Comparison of ENCODE assay signal across 16 cellular contexts in the genomic region with DNA sequence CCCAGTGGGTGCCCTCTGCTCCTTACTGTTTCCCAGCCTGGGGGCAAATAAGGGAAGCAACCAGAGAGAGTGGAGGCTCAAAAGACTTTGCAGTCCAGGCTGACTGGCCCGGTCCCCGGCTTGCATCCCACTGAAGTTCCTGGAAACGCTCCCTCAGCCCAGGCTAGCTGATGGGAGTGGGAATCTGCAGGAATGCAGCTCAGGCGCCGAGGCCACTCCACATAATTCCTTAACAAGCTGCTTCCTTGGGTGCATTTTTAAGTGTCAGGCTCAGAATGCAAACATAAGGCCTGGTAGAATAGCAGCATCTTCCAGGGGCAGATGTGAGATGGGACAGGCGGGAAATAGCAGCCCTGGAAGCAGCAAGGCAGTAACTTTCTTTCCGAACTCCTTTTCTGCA. TPM values are rescaled to one million over a fixed set of nuclear protein-coding genes. Genes with fewer than 3 reads are reported as not detected.
DNase-seq lines count a peak whose midpoint lies in the region; ATAC-seq and TF ChIP-seq lines count a peak whose summit lies in the region.
"Had no signal": no experiment of that assay in that cellular context is flagged by ENCODE, and none has a peak within 500 bp of the region (broad histone marks: within the 10 kb centered on the region; RNA-seq: fewer than 3 reads in every experiment).

No MANE protein-coding gene starts in this region.

- H3K4me3 ChIP-seq in heart left ventricle = no peak overlapping the region
- H3K4me3 ChIP-seq in esophagus (ENCODE audit: low read depth in 1 of 2, low read length in 2 of 2) = no peak overlapping the region
- no peak overlapping the region for H3K4me3 ChIP-seq in neuronal stem cell (ENCODE audit: low read length in 2 of 2)
- no peak overlapping the region for H3K4me3 ChIP-seq in urinary bladder (ENCODE audit: low read depth, low read length)
- no peak overlapping the region for H3K4me3 ChIP-seq in MM.1S (ENCODE audit: low read length)
- no peak overlapping the region for H3K4me3 ChIP-seq in Karpas-422 (ENCODE audit: low read length)
- H3K4me3 ChIP-seq: A549 had no signal

- TF ChIP-seq POLR2A in heart left ventricle (IDR thresholded peaks at IDR 0.05) = no peak

- TF ChIP-seq CTCF in heart left ventricle (IDR thresholded peaks at IDR 0.05) (no peak), MM.1S (IDR thresholded peaks at IDR 0.05; ENCODE audit: low read length) (no peak)

- intact Hi-C loops in heart left ventricle (cut with DNase I) = loop anchor here in 1 of 10 donors (10.0 kb wide), 1 partner anchor 83 kb away; no protein-coding TSS in a partner anchor
- intact Hi-C loops in Right ventricle myocardium superior (cut with DNase I) = no loop called here

- no peak overlapping the region for H3K14ac ChIP-seq in neuronal stem cell (ENCODE audit: low read length)

- no peak overlapping the region for H2BK15ac ChIP-seq in neuronal stem cell (ENCODE audit: low read length)

- no peak overlapping the region for H2BK12ac ChIP-seq in neuronal stem cell (ENCODE audit: low read length)

- H3K23ac ChIP-seq in neuronal stem cell (ENCODE audit: low read depth, low read length, poor library complexity) = no peak overlapping the region

- no peak overlapping the region for H4K8ac ChIP-seq in neuronal stem cell (ENCODE audit: low read depth, low read length)

- H3K9me3 ChIP-seq in heart left ventricle = no peaks in the 10 kb centered on the region
- no peaks in the 10 kb centered on the region for H3K9me3 ChIP-seq in esophagus (ENCODE audit: control insufficient read depth in 2 of 2, insufficient read depth in 1 of 2, low read depth in 1 of 2, low read length in 1 of 2)
- no peaks in the 10 kb centered on the region for H3K9me3 ChIP-seq in neuronal stem cell (replicated peaks in 1 of 2; ENCODE audit: control insufficient read depth in 2 of 2, insufficient read depth in 1 of 2, low read depth in 1 of 2, low read length in 2 of 2)
- no peaks in the 10 kb centered on the region for H3K9me3 ChIP-seq in MM.1S (replicated peaks; ENCODE audit: insufficient read depth, low read length)
- no peaks in the 10 kb centered on the region for H3K9me3 ChIP-seq in Karpas-422 (ENCODE audit: low read length)
- H3K9me3 ChIP-seq: A549 had no signal

- H3K36me3 ChIP-seq in heart left ventricle = peaks cover 0 to 38% (median 13%) of the 10 kb centered on the region in 9 donors
- H3K36me3 ChIP-seq in esophagus (ENCODE audit: control insufficient read depth in 2 of 2, insufficient read depth in 2 of 2, low read length in 1 of 2) = peaks cover 0 to 5% of the 10 kb centered on the region in 2 donors
- H3K36me3 ChIP-seq in neuronal stem cell (replicated peaks in 1 of 2; ENCODE audit: control insufficient read depth in 2 of 2, insufficient read depth in 2 of 2, low read length in 2 of 2) = peaks cover 19 to 69% of the 10 kb centered on the region in 2 donors
- H3K36me3 ChIP-seq in urinary bladder (ENCODE audit: insufficient read depth) = no peaks in the 10 kb centered on the region
- no peaks in the 10 kb centered on the region for H3K36me3 ChIP-seq in MM.1S (replicated peaks; ENCODE audit: insufficient read depth, low read length)
- H3K36me3 ChIP-seq in Karpas-422 (ENCODE audit: insufficient read depth, low read length) = no peaks in the 10 kb centered on the region

- H3K27ac ChIP-seq in heart left ventricle = peak overlapping the region in 11 of 12 donors; percentile 14 to 95 (median 74)
- peak overlapping the region; percentile 98 to 99 for H3K27ac ChIP-seq in esophagus (ENCODE audit: low read depth in 2 of 2, low read length in 1 of 2)
- H3K27ac ChIP-seq in neuronal stem cell (replicated peaks; ENCODE audit: low read length) = peak overlapping the region; percentile 16
- H3K27ac ChIP-seq in urinary bladder (ENCODE audit: low read depth) = peak overlapping the region; percentile 83
- no peak overlapping the region for H3K27ac ChIP-seq in MM.1S (ENCODE audit: low read length)
- H3K27ac ChIP-seq in Karpas-422 (ENCODE audit: low read length) = no peak overlapping the region

- H4K91ac ChIP-seq in neuronal stem cell (ENCODE audit: low read depth, low read length, poor library complexity) = no peak overlapping the region

- peak overlapping the region; percentile 80 for H3K18ac ChIP-seq in neuronal stem cell (ENCODE audit: low read length)

- H2BK120ac ChIP-seq in neuronal stem cell (ENCODE audit: low read depth, low read length) = no peak overlapping the region

- no peaks in the 10 kb centered on the region for H3K27me3 ChIP-seq in heart left ventricle
- H3K27me3 ChIP-seq in esophagus (ENCODE audit: control insufficient read depth in 1 of 2, insufficient read depth in 2 of 2, low read length in 2 of 2) = no peaks in the 10 kb centered on the region
- no peaks in the 10 kb centered on the region for H3K27me3 ChIP-seq in neuronal stem cell (ENCODE audit: control insufficient read depth in 3 of 3, insufficient read depth in 3 of 3, low read depth in 1 of 3, low read length in 3 of 3)
- no peaks in the 10 kb centered on the region for H3K27me3 ChIP-seq in MM.1S (replicated peaks; ENCODE audit: insufficient read depth, low read length)
- H3K27me3 ChIP-seq in Karpas-422 (ENCODE audit: low read length) = no peaks in the 10 kb centered on the region

- peak overlapping the region; percentile 37 for H2AK5ac ChIP-seq in neuronal stem cell (ENCODE audit: low read depth, low read length)

- H3K9me2 ChIP-seq in MM.1S (replicated peaks; ENCODE audit: insufficient read depth, low read length) = no peaks in the 10 kb centered on the region
- no peaks in the 10 kb centered on the region for H3K9me2 ChIP-seq in Karpas-422 (replicated peaks; ENCODE audit: insufficient read depth, low read length)

- peak overlapping the region; percentile 56 for H2BK5ac ChIP-seq in neuronal stem cell (ENCODE audit: low read length)

- no peak for DNase-seq in heart left ventricle
- DNase-seq in Right ventricle myocardium superior = no peak
- no peak for DNase-seq in neuronal stem cell (ENCODE audit: low spot score)
- DNase-seq in NCI-H1092 (lab: John Stamatoyannopoulos, UW) = no peak
- DNase-seq in MM.1S = no peak
- DNase-seq in Karpas-422 = no peak
- DNase-seq: activated T-cell treated with anti-CD3 and anti-CD28 coated beads, Interleukin-2, amount 50 U/mL, for 24 hours; DMS79 treated with DMSO at 0.1 percent for 48 hours; naive B cell; NCI-H2107; RPMI8226; stimulated activated CD4-positive, alpha-beta T cell treated with anti-CD3 and anti-CD28 coated beads, Interleukin-2, amount 100 ng/mL, for 24 hours; stimulated activated naive CD8-positive, alpha-beta T cell treated with anti-CD3 and anti-CD28 coated beads, Interleukin-15, amount 100 ng/mL, for 72 hours had no signal

- H4K20me1 ChIP-seq in MM.1S (ENCODE audit: insufficient read depth, low read length) = no peaks in the 10 kb centered on the region
- no peaks in the 10 kb centered on the region for H4K20me1 ChIP-seq in Karpas-422 (ENCODE audit: insufficient read depth, low read depth, low read length)

- ATAC-seq in heart left ventricle (no peak), Right ventricle myocardium superior (ENCODE audit: poor library complexity) (no peak)
- ATAC-seq: A549; stimulated activated naive CD8-positive, alpha-beta T cell treated with anti-CD3 and anti-CD28 coated beads, Interleukin-15, amount 100 ng/mL, for 72 hours had no signal

- H2AFZ ChIP-seq in neuronal stem cell (ENCODE audit: low read length) (no peak overlapping the region), MM.1S (ENCODE audit: low read length) (no peak overlapping the region), Karpas-422 (ENCODE audit: low read length) (no peak overlapping the region)

- H3K9ac ChIP-seq in neuronal stem cell (ENCODE audit: low read depth, low read length, poor library complexity) = no peak overlapping the region
- no peak overlapping the region for H3K9ac ChIP-seq in MM.1S (ENCODE audit: low read length)
- H3K9ac ChIP-seq in Karpas-422 (ENCODE audit: low read length) = no peak overlapping the region

- H3K79me2 ChIP-seq in MM.1S (ENCODE audit: low read length) (no peaks in the 10 kb centered on the region), Karpas-422 (ENCODE audit: low read length) (no peaks in the 10 kb centered on the region)

- no peak overlapping the region for H3K4ac ChIP-seq in neuronal stem cell (ENCODE audit: low read length)

- no peaks in the 10 kb centered on the region for H3K79me1 ChIP-seq in neuronal stem cell (ENCODE audit: low read depth, low read length)

- peaks cover 19 to 73% (median 62%) of the 10 kb centered on the region in 12 donors for H3K4me1 ChIP-seq in heart left ventricle
- H3K4me1 ChIP-seq in esophagus (ENCODE audit: control insufficient read depth in 2 of 2, insufficient read depth in 2 of 2, low read length in 1 of 2) = peaks cover 17 to 40% of the 10 kb centered on the region in 2 donors
- peaks cover 13 to 35% of the 10 kb centered on the region in 2 donors for H3K4me1 ChIP-seq in neuronal stem cell (ENCODE audit: control insufficient read depth in 2 of 2, insufficient read depth in 1 of 2, low read depth in 1 of 2, low read length in 2 of 2)
- H3K4me1 ChIP-seq in urinary bladder (ENCODE audit: insufficient read depth) = no peaks in the 10 kb centered on the region
- no peaks in the 10 kb centered on the region for H3K4me1 ChIP-seq in MM.1S (ENCODE audit: low read length)
- H3K4me1 ChIP-seq in Karpas-422 (ENCODE audit: low read length) = no peaks in the 10 kb centered on the region; the same call in 1 of the 2 replicates

- no peak overlapping the region for H3K4me2 ChIP-seq in neuronal stem cell (ENCODE audit: insufficient read depth, low read length, poor library complexity, severe bottlenecking)
- no peak overlapping the region for H3K4me2 ChIP-seq in MM.1S (ENCODE audit: low read depth, low read length)
- H3K4me2 ChIP-seq in Karpas-422 (ENCODE audit: low read depth, low read length, poor library complexity, severe bottlenecking) = no peak overlapping the region
- H3K4me2 ChIP-seq: A549 had no signal

- WGBS in heart left ventricle, 4 donors = 51 to 72% (median 65%) methylated on average over 6 to 7 of the region's 7 CpGs
- 34 to 54% methylated on average over 7 of the region's 7 CpGs for WGBS in esophagus, 2 donors
- no CpG with 5 or more reads among the region's 7 CpGs for WGBS in neuronal stem cell (ENCODE audit: extremely low coverage in 2 of 2, insufficient read length in 2 of 2, insufficient replicate concordance in 1 of 2), 2 donors
- WGBS in urinary bladder = 31% methylated on average over 7 of the region's 7 CpGs

- H3F3A ChIP-seq in MM.1S (ENCODE audit: insufficient read depth, low read length) = no peaks in the 10 kb centered on the region

RNA-seq across cellular contexts. Expression of gene RPL27A, which starts 39.1 kb away (rescaled TPM):
- total RNA-seq in heart left ventricle = 100 to 1,000 TPM; 299 to 597 (median 438) TPM
- polyA plus RNA-seq in heart left ventricle = 1,000 to 10,000 TPM; 1,719 to 2,980 TPM
- 549 TPM for total RNA-seq in Right ventricle myocardium superior
- 1,000 to 10,000 TPM; 2,629 to 4,238 TPM for polyA plus RNA-seq in esophagus
- 2,211 TPM for polyA plus RNA-seq in neuronal stem cell (2013, experiment 1 of 2)
- polyA plus RNA-seq in neuronal stem cell (2013, experiment 2 of 2) = 2,173 TPM
- total RNA-seq in urinary bladder = 674 TPM
- 2,792 TPM for polyA plus RNA-seq in urinary bladder
- 2,423 and 3,362 TPM in 2 replicates for total RNA-seq in Karpas-422 (2014; rRNA removed; shearing (Covaris generic); ENCODE audit: low replicate concordance)

RNA-seq across cellular contexts. Expression of gene TRIM66, which starts 39.3 kb away (rescaled TPM):
- 10 to 100 TPM in 1 of 9 donors, 1 to 10 TPM in 7, under 1 TPM in 1; 0.71 to 10.1 (median 4.1) TPM for total RNA-seq in heart left ventricle
- 1 to 10 TPM in 1 of 2 donors, under 1 TPM in 1; 0.72 to 2.6 TPM for polyA plus RNA-seq in heart left ventricle
- total RNA-seq in Right ventricle myocardium superior = 2.4 TPM
- 1 to 10 TPM; 2.0 to 4.8 TPM for polyA plus RNA-seq in esophagus
- 1.3 TPM for polyA plus RNA-seq in neuronal stem cell (2013, experiment 1 of 2)
- 1.3 TPM for polyA plus RNA-seq in neuronal stem cell (2013, experiment 2 of 2)
- 7.8 TPM for total RNA-seq in urinary bladder
- 3.2 TPM for polyA plus RNA-seq in urinary bladder
- total RNA-seq in Karpas-422 (2014; rRNA removed; shearing (Covaris generic); ENCODE audit: low replicate concordance) = 13.3 and 15.3 TPM in 2 replicates

Comparison
In these comparisons a context has a peak if more than half of its experiments do, and no peak if none do; other contexts are left out.
1. H3K27ac ChIP-seq: peak in heart left ventricle (11 of 12), esophagus (2 of 2), neuronal stem cell (single experiment) and urinary bladder (single experiment); none in MM.1S (single experiment) and Karpas-422 (single experiment).